8 cellular contexts compared by ENCODE assay signal in genomic region chr4:119041951-119042560, GRCh38.
DNase-seq lines count a peak whose midpoint lies in the region; ATAC-seq and TF ChIP-seq lines count a peak whose summit lies in the region.

No MANE protein-coding gene starts in this region.

- H3K27me3 ChIP-seq in kidney epithelial cell (ENCODE audit: control insufficient read depth, insufficient read depth, low read length) = no peaks in the 10 kb centered on the region

- peak; percentile 84 for ATAC-seq in GM18502 (IDR thresholded peaks at IDR 0.05; ENCODE audit: poor library complexity, unreplicated experiment)
- ATAC-seq in HG02870 (IDR thresholded peaks at IDR 0.05; ENCODE audit: unreplicated experiment) = peak; percentile 64

- H3K4me3 ChIP-seq in AG04449 (ENCODE audit: low read depth, low read length) (no peak overlapping the region), kidney epithelial cell (ENCODE audit: low read depth, low read length) (no peak overlapping the region)

- DNase-seq in AG04449 (ENCODE audit: low read depth, low spot score) (no peak), NCI-H1417 treated with DMSO at 0.1 percent for 48 hours (lab: John Stamatoyannopoulos, UW) (peak; percentile 24), T-helper 1 cell (peak in 4 of 5 donors; percentile 19 to 62 (median 38)), brain pericyte (ENCODE audit: low read depth, low spot score) (peak; percentile 38), kidney epithelial cell (ENCODE audit: low read depth) (peak; percentile 29)
- DNase-seq in stimulated activated CD4-positive, alpha-beta T cell treated with anti-CD3 and anti-CD28 coated beads, Interleukin-4, amount 100 ng/mL, for 1 hour = peak; percentile 33

- TF ChIP-seq CTCF in AG04449 (IDR thresholded peaks at IDR 0.05; ENCODE audit: insufficient read depth, low read length, missing control alignments) = peak; percentile 52
- TF ChIP-seq CTCF in kidney epithelial cell (IDR thresholded peaks at IDR 0.05; ENCODE audit: insufficient read depth, low read length, poor library complexity, severe bottlenecking) = peak; percentile 59

- POLR2A ChIA-PET in AG04449 (lab: Yijun Ruan, JAX) = interaction anchor here (0.9 to 1.9 kb wide), 2 partner anchors 253 to 258 kb away, joined by 3 to 19 read pairs; a partner anchor contains a TSS

- H3K36me3 ChIP-seq in kidney epithelial cell (ENCODE audit: control insufficient read depth, insufficient read depth, low read length) = no peaks in the 10 kb centered on the region

- CTCF ChIA-PET in AG04449 (lab: Yijun Ruan, JAX) = interaction anchor here (0.7 to 7.1 kb wide), 34 partner anchors 7 to 1014 kb away, joined by 3 to 125 read pairs (median 4); partner anchors contain the start of gene USP53
